In genomic region chr10:130957978-130958377, GRCh38 we compare ENCODE assay signal across 27 cellular contexts.
"Had no signal": no experiment of that assay in that cellular context is flagged by ENCODE, and none has a peak within 500 bp of the region (broad histone marks: within the 10 kb centered on the region; RNA-seq: fewer than 3 reads in every experiment).

No MANE protein-coding gene starts in this region.

- H3K9me3 Mint-ChIP-seq: natural killer cell; nephron; neural progenitor cell; stimulated activated memory B cell treated with anti-CD40 and anti-IgM and Interleukin-4, amounts not matched to agents 10 μg/mL and 1 μg/mL and 100 μg/mL, for 72 hours; stimulated activated naive CD8-positive, alpha-beta T cell treated with anti-CD3 and anti-CD28 coated beads, Interleukin-15, amount 100 ng/mL, for 72 hours; type B pancreatic cell had no signal

- ATAC-seq: natural killer cell; pancreas; right cardiac atrium; right lobe of liver; stimulated activated memory B cell treated with anti-CD40 and anti-IgM and Interleukin-4, amounts not matched to agents 10 μg/mL and 1 μg/mL and 100 μg/mL, for 72 hours; stimulated activated naive CD8-positive, alpha-beta T cell treated with anti-CD3 and anti-CD28 coated beads, Interleukin-15, amount 100 ng/mL, for 72 hours; stimulated activated naive CD8-positive, alpha-beta T cell treated with anti-CD3 and anti-CD28 coated beads, Interleukin-15, Interleukin-2, amounts not matched to agents 100 U/mL and 50 U/mL, for 24 hours; upper lobe of right lung had no signal

- H3K27me3 Mint-ChIP-seq: stimulated activated memory B cell treated with anti-CD40 and anti-IgM and Interleukin-4, amounts not matched to agents 10 μg/mL and 1 μg/mL and 100 μg/mL, for 72 hours; stimulated activated naive CD8-positive, alpha-beta T cell treated with anti-CD3 and anti-CD28 coated beads, Interleukin-15, amount 100 ng/mL, for 72 hours had no signal

- H3K27me3 ChIP-seq: neural progenitor cell, right lobe of liver, sigmoid colon, testis, tibial artery, transverse colon, upper lobe of right lung, uterus had no signal

- H3K4me3 ChIP-seq: neural progenitor cell, pancreas, prostate gland, right lobe of liver, sigmoid colon, suprapubic skin, testis, tibial artery, transverse colon, upper lobe of right lung, uterus had no signal

- H3K27ac Mint-ChIP-seq: naive thymus-derived CD4-positive, alpha-beta T cell; natural killer cell; nephron; neural progenitor cell; stimulated activated memory B cell treated with anti-CD40 and anti-IgM and Interleukin-4, amounts not matched to agents 10 μg/mL and 1 μg/mL and 100 μg/mL, for 72 hours; stimulated activated naive CD8-positive, alpha-beta T cell treated with anti-CD3 and anti-CD28 coated beads, Interleukin-15, amount 100 ng/mL, for 72 hours; type B pancreatic cell had no signal

- H3K4me1 ChIP-seq: neural progenitor cell, pancreas, prostate gland, right lobe of liver, sigmoid colon, suprapubic skin, testis, tibial artery, transverse colon, upper lobe of right lung, uterus had no signal

- H3K9me3 ChIP-seq: pancreas, prostate gland, right lobe of liver, sigmoid colon, suprapubic skin, testis, tibial artery, transverse colon, upper lobe of right lung, uterus had no signal

- DNase-seq: naive thymus-derived CD4-positive, alpha-beta T cell; natural killer cell; occipital lobe; pancreas; right cardiac atrium; right lobe of liver; sigmoid colon; small intestine; stimulated activated CD4-positive, alpha-beta T cell treated with anti-CD3 and anti-CD28 coated beads, Interleukin-15, amount 100 ng/mL, for 24 hours; stimulated activated CD4-positive, alpha-beta T cell treated with anti-CD3 and anti-CD28 coated beads, Interleukin-2, amount 100 ng/mL, for 24 hours; stimulated activated CD4-positive, alpha-beta T cell treated with anti-CD3 and anti-CD28 coated beads, Interleukin-2, amount 100 ng/mL, for 48 hours; stimulated activated CD4-positive, alpha-beta T cell treated with anti-CD3 and anti-CD28 coated beads, Interleukin-4, amount 100 ng/mL, for 24 hours; stimulated activated naive CD4-positive, alpha-beta T cell; stimulated activated naive CD8-positive, alpha-beta T cell treated with anti-CD3 and anti-CD28 coated beads, Interleukin-15, amount 100 ng/mL, for 72 hours; stimulated activated naive CD8-positive, alpha-beta T cell treated with anti-CD3 and anti-CD28 coated beads, Interleukin-15, Interleukin-2, amounts not matched to agents 100 U/mL and 50 U/mL, for 24 hours; substantia nigra; testis; tibial artery; transverse colon; upper lobe of right lung; uterus had no signal

- H3K4me3 Mint-ChIP-seq: naive thymus-derived CD4-positive, alpha-beta T cell; natural killer cell; nephron; neural progenitor cell; stimulated activated memory B cell treated with anti-CD40 and anti-IgM and Interleukin-4, amounts not matched to agents 10 μg/mL and 1 μg/mL and 100 μg/mL, for 72 hours; stimulated activated naive CD8-positive, alpha-beta T cell treated with anti-CD3 and anti-CD28 coated beads, Interleukin-15, amount 100 ng/mL, for 72 hours; type B pancreatic cell had no signal

- H3K27ac ChIP-seq: neural progenitor cell, pancreas, prostate gland, right lobe of liver, sigmoid colon, suprapubic skin, testis, tibial artery, transverse colon, upper lobe of right lung, uterus had no signal

- H3K36me3 Mint-ChIP-seq: naive thymus-derived CD4-positive, alpha-beta T cell; natural killer cell; neural progenitor cell; stimulated activated memory B cell treated with anti-CD40 and anti-IgM and Interleukin-4, amounts not matched to agents 10 μg/mL and 1 μg/mL and 100 μg/mL, for 72 hours; type B pancreatic cell had no signal

- H3K9ac ChIP-seq: neural progenitor cell had no signal

- H3K36me3 ChIP-seq: neural progenitor cell, pancreas, prostate gland, right lobe of liver, sigmoid colon, suprapubic skin, tibial artery, transverse colon, upper lobe of right lung, uterus had no signal

- H3K4me1 Mint-ChIP-seq: naive thymus-derived CD4-positive, alpha-beta T cell; natural killer cell; nephron; neural progenitor cell; stimulated activated memory B cell treated with anti-CD40 and anti-IgM and Interleukin-4, amounts not matched to agents 10 μg/mL and 1 μg/mL and 100 μg/mL, for 72 hours; stimulated activated naive CD8-positive, alpha-beta T cell treated with anti-CD3 and anti-CD28 coated beads, Interleukin-15, amount 100 ng/mL, for 72 hours had no signal
